12 cellular contexts compared by ENCODE assay signal in the genomic region with DNA sequence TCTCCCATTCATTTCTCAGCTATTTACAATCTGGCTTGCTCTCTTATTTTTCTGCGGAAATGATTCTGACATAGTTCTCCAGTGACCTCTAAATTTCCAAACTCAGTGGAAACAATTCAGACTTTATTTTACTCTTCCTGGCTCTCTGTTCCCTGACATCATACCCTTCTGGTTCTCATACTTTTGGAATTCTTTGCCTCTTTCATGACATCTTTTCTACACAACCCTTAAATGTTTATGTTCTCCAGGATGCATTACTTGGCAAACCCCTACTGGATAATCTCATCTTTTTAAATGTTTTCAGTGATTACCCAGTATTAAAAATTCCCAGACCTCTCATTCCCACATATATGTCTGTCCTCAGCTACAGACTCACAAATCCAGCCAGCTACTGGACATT. TPM values are rescaled to one million over a fixed set of nuclear protein-coding genes. Genes with fewer than 3 reads are reported as not detected.
A peak's percentile ranks its signal among the peaks of the same experiment; 100 is the strongest.
DNase-seq lines count a peak whose midpoint lies in the region; ATAC-seq and TF ChIP-seq lines count a peak whose summit lies in the region.
"Had no signal": no experiment of that assay in that cellular context is flagged by ENCODE, and none has a peak within 500 bp of the region (broad histone marks: within the 10 kb centered on the region; RNA-seq: fewer than 3 reads in every experiment).

No MANE protein-coding gene starts in this region.

- no peak for DNase-seq in HCT116 (ENCODE audit: low read depth, low spot score)
- peak; percentile 97 for DNase-seq in lung microvascular endothelial cell (ENCODE audit: low read depth in 2 of 2)
- DNase-seq in thoracic aorta (ENCODE audit: low spot score) = no peak
- no peak for DNase-seq in amygdala (lab: John Stamatoyannopoulos, UW)
- DNase-seq in central memory CD4-positive, alpha-beta T cell = no peak
- DNase-seq in activated naive CD4-positive, alpha-beta T cell treated with anti-CD3 and anti-CD28 coated beads, Interleukin-2, amount 10 ng/mL, durations not matched to agents 7 days and 5 days = no peak
- DNase-seq in superior temporal gyrus (ENCODE audit: extremely low spot score) = no peak
- DNase-seq: activated CD4-positive, alpha-beta T cell treated with anti-CD3 and anti-CD28 coated beads for 4 hours; dorsolateral prefrontal cortex; NCI-H1436 treated with DMSO at 0.1 percent for 48 hours had no signal

- no peaks in the 10 kb centered on the region for H3K4me1 ChIP-seq in HCT116 (ENCODE audit: control insufficient read depth in 1 of 2, insufficient read depth in 2 of 2, low read length in 2 of 2)
- no peaks in the 10 kb centered on the region for H3K4me1 ChIP-seq in duodenal mucosa (ENCODE audit: control insufficient read depth in 1 of 2, insufficient read depth in 2 of 2, low read length in 2 of 2)
- peaks cover 22 to 50% of the 10 kb centered on the region in 2 donors for H3K4me1 ChIP-seq in thoracic aorta (ENCODE audit: control insufficient read depth in 1 of 2, low read depth in 2 of 2)

- no peaks in the 10 kb centered on the region for H4K20me1 ChIP-seq in HCT116 (ENCODE audit: insufficient read depth)

- peak overlapping the region; percentile 11 for H2AFZ ChIP-seq in HCT116 (ENCODE audit: low read depth, low read length, poor library complexity, severe bottlenecking)

- no peaks in the 10 kb centered on the region for H3K79me2 ChIP-seq in HCT116 (ENCODE audit: insufficient read depth, low read length)

- POLR2A ChIA-PET in HCT116 (lab: Charles Lee) = no interaction called here

- no peak overlapping the region for H3K9ac ChIP-seq in HCT116 (ENCODE audit: low read length)
- no peak overlapping the region for H3K9ac ChIP-seq in duodenal mucosa (ENCODE audit: low read depth in 1 of 2, low read length in 2 of 2)

- H3K9me3 ChIP-seq in HCT116 (ENCODE audit: control insufficient read depth in 1 of 2, insufficient read depth in 1 of 2, low read depth in 1 of 2, low read length in 2 of 2) (no peaks in the 10 kb centered on the region), duodenal mucosa (ENCODE audit: control insufficient read depth in 1 of 2, low read length in 2 of 2) (no peaks in the 10 kb centered on the region), thoracic aorta (no peaks in the 10 kb centered on the region)

- H3K36me3 ChIP-seq in HCT116 (ENCODE audit: control insufficient read depth in 1 of 2, insufficient read depth in 2 of 2, low read length in 2 of 2) (no peaks in the 10 kb centered on the region), duodenal mucosa (ENCODE audit: control insufficient read depth in 1 of 2, insufficient read depth in 2 of 2, low read length in 2 of 2) (no peaks in the 10 kb centered on the region), thoracic aorta (no peaks in the 10 kb centered on the region)

- no peak for TF ChIP-seq CTCF in HCT116 (IDR thresholded peaks at IDR 0.05 in 2 of 3, conservative IDR thresholded peaks at IDR 0.05 in 1 of 3; ENCODE audit: borderline replicate concordance in 1 of 3, insufficient read depth in 1 of 3, low read depth in 2 of 3, low read length in 2 of 3)
- no peak for TF ChIP-seq CTCF in thoracic aorta (IDR thresholded peaks at IDR 0.05)

- no peak for TF ChIP-seq RAD21 in HCT116 (IDR thresholded peaks at IDR 0.05; ENCODE audit: low read depth)

- no peaks in the 10 kb centered on the region for H3K27me3 Mint-ChIP-seq in activated naive CD4-positive, alpha-beta T cell treated with anti-CD3 and anti-CD28 coated beads, Interleukin-2, amount 10 ng/mL, durations not matched to agents 7 days and 5 days

- no peaks in the 10 kb centered on the region for H3K27me3 ChIP-seq in HCT116 (ENCODE audit: insufficient read depth, low read length)
- no peaks in the 10 kb centered on the region for H3K27me3 ChIP-seq in duodenal mucosa (ENCODE audit: control insufficient read depth in 1 of 2, insufficient read depth in 2 of 2, low read length in 2 of 2)
- H3K27me3 ChIP-seq in thoracic aorta (replicated peaks; ENCODE audit: insufficient read depth) = no peaks in the 10 kb centered on the region
- H3K27me3 ChIP-seq: dorsolateral prefrontal cortex had no signal

- no peak overlapping the region for H3K27ac Mint-ChIP-seq in activated naive CD4-positive, alpha-beta T cell treated with anti-CD3 and anti-CD28 coated beads, Interleukin-2, amount 10 ng/mL, durations not matched to agents 7 days and 5 days

- ATAC-seq in HCT116 (no peak), thoracic aorta (ENCODE audit: insufficient number of reproducible peaks, low FRiP score, low read depth) (peak; percentile 66)
- ATAC-seq: GM12878 had no signal

- H3K27ac ChIP-seq in HCT116 (ENCODE audit: low read depth, low read length) = no peak overlapping the region
- H3K27ac ChIP-seq in duodenal mucosa (ENCODE audit: low read depth, low read length) = peak overlapping the region; percentile 7
- peak overlapping the region; percentile 76 to 86 for H3K27ac ChIP-seq in thoracic aorta
- H3K27ac ChIP-seq: dorsolateral prefrontal cortex had no signal

- H3K4me3 ChIP-seq in HCT116 (replicated peaks in 1 of 2; ENCODE audit: low read depth in 1 of 2, low read length in 2 of 2) = no peak overlapping the region
- H3K4me3 ChIP-seq in duodenal mucosa (ENCODE audit: low read depth in 1 of 2, low read length in 2 of 2) = no peak overlapping the region
- no peak overlapping the region for H3K4me3 ChIP-seq in thoracic aorta
- H3K4me3 ChIP-seq: dorsolateral prefrontal cortex, GM12878 had no signal

- BruUV-seq in HCT116 (replicated peaks; lab: Mats Ljungman, UMichigan) = no TSS peak

- no peaks in the 10 kb centered on the region for H3K4me1 Mint-ChIP-seq in activated naive CD4-positive, alpha-beta T cell treated with anti-CD3 and anti-CD28 coated beads, Interleukin-2, amount 10 ng/mL, durations not matched to agents 7 days and 5 days

- H3K9me2 ChIP-seq in HCT116 (ENCODE audit: insufficient read depth) = no peaks in the 10 kb centered on the region

- RAD21 ChIA-PET in HCT116 (lab: Charles Lee; ENCODE audit: low non-redundant PET in 1 of 2, low total read pairs in 2 of 2, uncharacterized antibody in 2 of 2, unreplicated experiment in 2 of 2) = no interaction called here

- no peak for TF ChIP-seq POLR2A in HCT116 (IDR thresholded peaks at IDR 0.05; ENCODE audit: borderline replicate concordance, extremely low read depth, insufficient read depth, insufficient read length)

- CTCF ChIA-PET in HCT116 (lab: Charles Lee) = no interaction called here
- CTCF ChIA-PET in activated naive CD4-positive, alpha-beta T cell treated with anti-CD3 and anti-CD28 coated beads, Interleukin-2, amount 10 ng/mL, durations not matched to agents 7 days and 5 days (lab: Charles Lee) = no interaction called here

- no peak overlapping the region for H3K4me2 ChIP-seq in HCT116 (ENCODE audit: low read length)

- H3K4me3 Mint-ChIP-seq in activated naive CD4-positive, alpha-beta T cell treated with anti-CD3 and anti-CD28 coated beads, Interleukin-2, amount 10 ng/mL, durations not matched to agents 7 days and 5 days = no peak overlapping the region

- H3K9me3 Mint-ChIP-seq in activated naive CD4-positive, alpha-beta T cell treated with anti-CD3 and anti-CD28 coated beads, Interleukin-2, amount 10 ng/mL, durations not matched to agents 7 days and 5 days = no peaks in the 10 kb centered on the region

- no peaks in the 10 kb centered on the region for H3K36me3 Mint-ChIP-seq in activated naive CD4-positive, alpha-beta T cell treated with anti-CD3 and anti-CD28 coated beads, Interleukin-2, amount 10 ng/mL, durations not matched to agents 7 days and 5 days

- intact Hi-C loops in HCT116 (cut with micrococcal nuclease) = no loop called here

TF ChIP-seq in HCT116, 20 proteins besides CTCF, POLR2A, EP300 and RAD21 (continues in another document):
- TF ChIP-seq, protein P1, sequence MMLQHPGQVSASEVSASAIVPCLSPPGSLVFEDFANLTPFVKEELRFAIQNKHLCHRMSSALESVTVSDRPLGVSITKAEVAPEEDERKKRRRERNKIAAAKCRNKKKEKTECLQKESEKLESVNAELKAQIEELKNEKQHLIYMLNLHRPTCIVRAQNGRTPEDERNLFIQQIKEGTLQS (IDR thresholded peaks at IDR 0.05) = no peak
- no peak for TF ChIP-seq SIN3A (IDR thresholded peaks at IDR 0.05; ENCODE audit: low read depth)
- no peak for TF ChIP-seq EGR1 (IDR thresholded peaks at IDR 0.05; ENCODE audit: low read depth)
- no peak for TF ChIP-seq CBX3 (IDR thresholded peaks at IDR 0.05; ENCODE audit: low read depth)
- no peak for TF ChIP-seq SP1 (IDR thresholded peaks at IDR 0.05; ENCODE audit: low read depth)
- TF ChIP-seq YY1 (IDR thresholded peaks at IDR 0.05; ENCODE audit: extremely low read depth, insufficient replicate concordance, low read depth, low read length) = no peak
- no peak for TF ChIP-seq EZH2 (IDR thresholded peaks at IDR 0.05)
- TF ChIP-seq TCF7L2 (IDR thresholded peaks at IDR 0.05; ENCODE audit: borderline replicate concordance, extremely low read depth, insufficient read depth, insufficient read length) = no peak
- TF ChIP-seq EZH2phosphoT487 (IDR thresholded peaks at IDR 0.05; ENCODE audit: borderline replicate concordance) = no peak
- no peak for TF ChIP-seq SRF (IDR thresholded peaks at IDR 0.05; ENCODE audit: low read depth)
- TF ChIP-seq POLR2AphosphoS5 (IDR thresholded peaks at IDR 0.05; ENCODE audit: low read depth, low read length) = no peak
- no peak for TF ChIP-seq ELF1 (IDR thresholded peaks at IDR 0.05; ENCODE audit: borderline replicate concordance, low read depth)

RNA-seq across cellular contexts. Expression of a gene that starts 23.9 kb away (rescaled TPM):
- total RNA-seq in HCT116 (2021; ENCODE audit: unreplicated experiment) (4.1 TPM), lung microvascular endothelial cell (494 and 1,169 TPM in 2 replicates), thoracic aorta (100 to 1,000 TPM; 115 to 148 TPM)
- 2.4 and 2.7 TPM in 2 replicates for polyA plus RNA-seq in HCT116 (2012)
- total RNA-seq: GM12878 had no signal

Comparison
In these comparisons a context has a peak if more than half of its experiments do, and no peak if none do; other contexts are left out.
1. DNase-seq: peak in lung microvascular endothelial cell (2 of 2); none in HCT116 (single experiment), thoracic aorta (single experiment), amygdala (0 of 56), central memory CD4-positive, alpha-beta T cell (single experiment), activated naive CD4-positive, alpha-beta T cell treated with anti-CD3 and anti-CD28 coated beads, Interleukin-2, amount 10 ng/mL, durations not matched to agents 7 days and 5 days (single experiment) and superior temporal gyrus (single experiment).
2. RNA of a gene that starts 23.9 kb away (total RNA-seq): 494 to 1,169 TPM in lung microvascular endothelial cell and 115 to 148 TPM in thoracic aorta; 4.1 TPM in HCT116 (single experiment); every median in the first group is over 10 times any median in the second.